Comparison of ENCODE assay signal across 27 cellular contexts in the genomic region with DNA sequence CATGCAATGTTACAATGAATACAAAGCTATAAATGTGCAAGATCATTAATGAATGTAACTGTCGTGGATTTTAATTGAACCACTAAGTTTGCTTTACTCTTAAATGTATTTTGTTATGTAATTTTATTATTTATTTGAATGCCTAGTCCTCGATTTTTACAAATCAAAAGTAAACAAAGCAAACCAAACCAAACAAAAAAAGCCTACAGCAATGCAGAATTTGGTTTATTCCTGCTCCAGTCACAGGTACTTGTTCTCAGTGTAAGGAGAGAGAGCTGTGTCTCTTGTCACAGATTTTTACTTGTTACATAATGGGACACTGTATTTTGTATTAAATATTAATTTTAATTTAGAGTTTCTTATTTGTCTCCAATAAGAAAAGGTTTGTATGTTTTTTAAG.
"Had no signal": no experiment of that assay in that cellular context is flagged by ENCODE, and none has a peak within 500 bp of the region (broad histone marks: within the 10 kb centered on the region; RNA-seq: fewer than 3 reads in every experiment).

No MANE protein-coding gene starts in this region.

- H3K27me3 Mint-ChIP-seq: activated CD4-positive, alpha-beta memory T cell treated with anti-CD3 and anti-CD28 coated beads, Interleukin-2, amount 10 ng/mL, durations not matched to agents 7 days and 5 days; activated CD4-positive, alpha-beta T cell treated with anti-CD3 and anti-CD28 coated beads, Interleukin-2, amount 10 ng/mL, durations not matched to agents 7 days and 5 days; activated naive CD4-positive, alpha-beta T cell treated with anti-CD3 and anti-CD28 coated beads, Interleukin-2, amount 10 ng/mL, durations not matched to agents 7 days and 5 days; activated naive CD8-positive, alpha-beta T cell treated with anti-CD3 and anti-CD28 coated beads, Interleukin-2, amount 10 ng/mL, durations not matched to agents 7 days and 5 days; activated T-cell treated with anti-CD3 and anti-CD28 coated beads, Interleukin-2, amount 50 U/mL, for 24 hours; dendritic cell treated with granulocyte-macrophage colony-stimulating factor and Interleukin-4, amounts not matched to agents 40 ng/mL and 50 ng/mL, for 4 days; naive B cell had no signal

- H3K27me3 ChIP-seq: foreskin keratinocyte, heart left ventricle, neutrophil, right lobe of liver, testis, transverse colon had no signal

- H3K4me1 Mint-ChIP-seq: activated CD4-positive, alpha-beta memory T cell treated with anti-CD3 and anti-CD28 coated beads, Interleukin-2, amount 10 ng/mL, durations not matched to agents 7 days and 5 days; activated CD4-positive, alpha-beta T cell treated with anti-CD3 and anti-CD28 coated beads, Interleukin-2, amount 10 ng/mL, durations not matched to agents 7 days and 5 days; activated naive CD4-positive, alpha-beta T cell treated with anti-CD3 and anti-CD28 coated beads, Interleukin-2, amount 10 ng/mL, durations not matched to agents 7 days and 5 days; activated naive CD8-positive, alpha-beta T cell treated with anti-CD3 and anti-CD28 coated beads, Interleukin-2, amount 10 ng/mL, durations not matched to agents 7 days and 5 days; endodermal cell; immature natural killer cell; naive B cell; nephron progenitor cell had no signal

- ATAC-seq: activated CD4-positive, CD25-positive, alpha-beta regulatory T cell treated with anti-CD3 and anti-CD28 coated beads, Interleukin-2, amount 50 U/mL, for 24 hours; esophagus mucosa; foreskin keratinocyte; heart left ventricle; right lobe of liver; stimulated activated naive CD8-positive, alpha-beta T cell treated with anti-CD3 and anti-CD28 coated beads, Interleukin-15, Interleukin-2, amounts not matched to agents 100 U/mL and 50 U/mL, for 24 hours had no signal

- H3K9me3 Mint-ChIP-seq: activated CD4-positive, alpha-beta T cell treated with anti-CD3 and anti-CD28 coated beads, Interleukin-2, amount 10 ng/mL, durations not matched to agents 7 days and 5 days; activated naive CD8-positive, alpha-beta T cell treated with anti-CD3 and anti-CD28 coated beads, Interleukin-2, amount 10 ng/mL, durations not matched to agents 7 days and 5 days; activated T-cell treated with anti-CD3 and anti-CD28 coated beads, Interleukin-2, amount 50 U/mL, for 24 hours; dendritic cell treated with granulocyte-macrophage colony-stimulating factor and Interleukin-4, amounts not matched to agents 40 ng/mL and 50 ng/mL, for 4 days; mesothelial cell of epicardium; nephron progenitor cell had no signal

- H3K4me3 Mint-ChIP-seq: activated CD4-positive, alpha-beta memory T cell treated with anti-CD3 and anti-CD28 coated beads, Interleukin-2, amount 10 ng/mL, durations not matched to agents 7 days and 5 days; activated CD4-positive, alpha-beta T cell treated with anti-CD3 and anti-CD28 coated beads, Interleukin-2, amount 10 ng/mL, durations not matched to agents 7 days and 5 days; activated naive CD4-positive, alpha-beta T cell treated with anti-CD3 and anti-CD28 coated beads, Interleukin-2, amount 10 ng/mL, durations not matched to agents 7 days and 5 days; activated naive CD8-positive, alpha-beta T cell treated with anti-CD3 and anti-CD28 coated beads, Interleukin-2, amount 10 ng/mL, durations not matched to agents 7 days and 5 days; activated T-cell treated with anti-CD3 and anti-CD28 coated beads, Interleukin-2, amount 50 U/mL, for 24 hours; dendritic cell treated with granulocyte-macrophage colony-stimulating factor and Interleukin-4, amounts not matched to agents 40 ng/mL and 50 ng/mL, for 4 days; endodermal cell; immature natural killer cell; mesothelial cell of epicardium; naive B cell; nephron progenitor cell had no signal

- DNase-seq: activated CD4-positive, alpha-beta memory T cell treated with anti-CD3 and anti-CD28 coated beads, Interleukin-2, amount 10 ng/mL, durations not matched to agents 7 days and 5 days; activated CD4-positive, alpha-beta T cell treated with anti-CD3 and anti-CD28 coated beads, Interleukin-2, amount 10 ng/mL, durations not matched to agents 7 days and 5 days; activated CD8-positive, alpha-beta memory T cell treated with anti-CD3 and anti-CD28 coated beads, Interleukin-2, amount 50 U/mL, for 48 hours; activated gamma-delta T cell; activated naive CD4-positive, alpha-beta T cell treated with anti-CD3 and anti-CD28 coated beads, Interleukin-2, amount 10 ng/mL, durations not matched to agents 7 days and 5 days; activated naive CD8-positive, alpha-beta T cell treated with anti-CD3 and anti-CD28 coated beads, Interleukin-2, amount 10 ng/mL, durations not matched to agents 7 days and 5 days; activated T-cell treated with anti-CD3 and anti-CD28 coated beads, Interleukin-2, amount 50 U/mL, for 24 hours; endodermal cell; foreskin keratinocyte; heart left ventricle; hypothalamus; immature natural killer cell; naive B cell; nephron progenitor cell; right lobe of liver; stimulated activated CD4-positive, alpha-beta T cell treated with anti-CD3 and anti-CD28 coated beads, Interleukin-12 subunit alpha, Interleukin-12 subunit beta, amount 100 ng/mL, for 4 hours; stimulated activated CD4-positive, alpha-beta T cell treated with anti-CD3 and anti-CD28 coated beads, Interleukin-4, amount 100 ng/mL, for 1 hour; stimulated activated naive CD8-positive, alpha-beta T cell treated with anti-CD3 and anti-CD28 coated beads, Interleukin-15, Interleukin-2, amounts not matched to agents 100 U/mL and 50 U/mL, for 24 hours; testis; transverse colon had no signal

- H3K27ac ChIP-seq: foreskin keratinocyte, heart left ventricle, neutrophil, right lobe of liver, skin epidermis, testis, transverse colon, VCaP had no signal

- H3K9me3 ChIP-seq: heart left ventricle, neutrophil, right lobe of liver, testis had no signal

- H3K27ac Mint-ChIP-seq: activated CD4-positive, alpha-beta memory T cell treated with anti-CD3 and anti-CD28 coated beads, Interleukin-2, amount 10 ng/mL, durations not matched to agents 7 days and 5 days; activated CD4-positive, alpha-beta T cell treated with anti-CD3 and anti-CD28 coated beads, Interleukin-2, amount 10 ng/mL, durations not matched to agents 7 days and 5 days; activated naive CD4-positive, alpha-beta T cell treated with anti-CD3 and anti-CD28 coated beads, Interleukin-2, amount 10 ng/mL, durations not matched to agents 7 days and 5 days; activated naive CD8-positive, alpha-beta T cell treated with anti-CD3 and anti-CD28 coated beads, Interleukin-2, amount 10 ng/mL, durations not matched to agents 7 days and 5 days; activated T-cell treated with anti-CD3 and anti-CD28 coated beads, Interleukin-2, amount 50 U/mL, for 24 hours; dendritic cell treated with granulocyte-macrophage colony-stimulating factor and Interleukin-4, amounts not matched to agents 40 ng/mL and 50 ng/mL, for 4 days; endodermal cell; immature natural killer cell; mesothelial cell of epicardium; naive B cell; nephron progenitor cell had no signal

- H3K36me3 Mint-ChIP-seq: activated naive CD4-positive, alpha-beta T cell treated with anti-CD3 and anti-CD28 coated beads, Interleukin-2, amount 10 ng/mL, durations not matched to agents 7 days and 5 days; activated naive CD8-positive, alpha-beta T cell treated with anti-CD3 and anti-CD28 coated beads, Interleukin-2, amount 10 ng/mL, durations not matched to agents 7 days and 5 days; immature natural killer cell; mesothelial cell of epicardium; naive B cell had no signal
